In genomic region chr11:76861490-76861953, GRCh38 we compare ENCODE assay signal across 8 cellular contexts. TPM values are rescaled to one million over a fixed set of nuclear protein-coding genes. Genes with fewer than 3 reads are reported as not detected.
DNase-seq lines count a peak whose midpoint lies in the region; ATAC-seq and TF ChIP-seq lines count a peak whose summit lies in the region.

No MANE protein-coding gene starts in this region.

- H3K4me3 Mint-ChIP-seq in glutamatergic neuron (ENCODE audit: unreplicated experiment), result peak overlapping the region; percentile 90

- H3K36me3 ChIP-seq in WERI-Rb-1 (no peaks in the 10 kb centered on the region), skeletal muscle satellite cell (ENCODE audit: insufficient read depth, low read length) (no peaks in the 10 kb centered on the region)

- peaks cover 2% of the 10 kb centered on the region for H3K27me3 Mint-ChIP-seq in glutamatergic neuron (ENCODE audit: unreplicated experiment)

- peaks cover 1% of the 10 kb centered on the region for H3K9me3 Mint-ChIP-seq in glutamatergic neuron (ENCODE audit: unreplicated experiment)

- peaks cover 12% of the 10 kb centered on the region for H3K4me1 ChIP-seq in skeletal muscle satellite cell (ENCODE audit: control insufficient read depth, insufficient read depth, low read length)

- H3K9me3 ChIP-seq in WERI-Rb-1 (ENCODE audit: severe bottlenecking) (no peaks in the 10 kb centered on the region), skeletal muscle satellite cell (replicated peaks; ENCODE audit: low read length) (no peaks in the 10 kb centered on the region)

- H3K4me3 ChIP-seq in WERI-Rb-1 (ENCODE audit: low read depth, low read length) (peak overlapping the region; percentile 95), skeletal muscle satellite cell (ENCODE audit: low read length) (peak overlapping the region; percentile 89)

- ATAC-seq in GM21529 (IDR thresholded peaks at IDR 0.05; ENCODE audit: unreplicated experiment) (no peak), HG02610 (IDR thresholded peaks at IDR 0.05; ENCODE audit: unreplicated experiment) (no peak)

- H3K4me1 Mint-ChIP-seq in glutamatergic neuron (ENCODE audit: low read depth, unreplicated experiment), result peaks cover 7% of the 10 kb centered on the region

- H3K27me3 ChIP-seq in WERI-Rb-1 (ENCODE audit: insufficient read depth, low read depth, severe bottlenecking) (no peaks in the 10 kb centered on the region), skeletal muscle satellite cell (ENCODE audit: control insufficient read depth, insufficient read depth, low read length) (no peaks in the 10 kb centered on the region)

- H3K27ac ChIP-seq in WERI-Rb-1, result no peak overlapping the region

- peak overlapping the region; percentile 90 for H3K4me2 ChIP-seq in skeletal muscle satellite cell (ENCODE audit: low read length)

- TF ChIP-seq CTCF in WERI-Rb-1 (IDR thresholded peaks at IDR 0.05; ENCODE audit: low read depth, low read length) (no peak), glutamatergic neuron (IDR thresholded peaks at IDR 0.05; ENCODE audit: partially characterized antibody, unreplicated experiment) (no peak)

- DNase-seq in DMS79 treated with DMSO at 0.1 percent for 48 hours (lab: John Stamatoyannopoulos, UW), result peak; percentile 25
- DNase-seq in DMS79 (lab: John Stamatoyannopoulos, UW), result no peak
- peak; percentile 29 for DNase-seq in WERI-Rb-1
- DNase-seq in glutamatergic neuron, result no peak
- DNase-seq in NCI-H524 treated with DMSO at 0.1 percent for 48 hours (lab: John Stamatoyannopoulos, UW), result no peak

- peak overlapping the region; percentile 75 for H3K27ac Mint-ChIP-seq in glutamatergic neuron (ENCODE audit: unreplicated experiment)

- no peaks in the 10 kb centered on the region for H3K36me3 Mint-ChIP-seq in glutamatergic neuron (ENCODE audit: unreplicated experiment)

- H3K9ac ChIP-seq in skeletal muscle satellite cell (ENCODE audit: low read depth, low read length), result peak overlapping the region; percentile 94

RNA-seq across cellular contexts. Expression of gene ACER3, which starts 0.8 kb away (rescaled TPM):
- 25.7 TPM for total RNA-seq in glutamatergic neuron (ENCODE audit: unreplicated experiment)
- total RNA-seq in skeletal muscle satellite cell (2012; rRNA removed), result 7.1 and 9.2 TPM in 2 replicates

Comparison
In these comparisons a context has a peak if more than half of its experiments do, and no peak if none do; other contexts are left out.
1. DNase-seq: peak in DMS79 treated with DMSO at 0.1 percent for 48 hours (single experiment) and WERI-Rb-1 (single experiment); none in DMS79 (single experiment), glutamatergic neuron (single experiment) and NCI-H524 treated with DMSO at 0.1 percent for 48 hours (single experiment).